In genomic region chr14:77028384-77029246, GRCh38 we compare ENCODE assay signal across 8 cellular contexts. TPM values are rescaled to one million over a fixed set of nuclear protein-coding genes. Genes with fewer than 3 reads are reported as not detected.
DNase-seq lines count a peak whose midpoint lies in the region; ATAC-seq and TF ChIP-seq lines count a peak whose summit lies in the region.

TSS of gene IRF2BPL (minus strand) at chr14:77028708. CDS start at chr14:77027792, 916 bp downstream.

- ATAC-seq in GM18511 (IDR thresholded peaks at IDR 0.05; ENCODE audit: unreplicated experiment) (peak; percentile 71), HG03025 (IDR thresholded peaks at IDR 0.05; ENCODE audit: low FRiP score, unreplicated experiment) (peak; percentile 64)

- H3K4me1 ChIP-seq in ascending aorta (peaks cover 19 to 61% of the 10 kb centered on the region in 2 donors), right atrium auricular region (peaks cover 0 to 71% of the 10 kb centered on the region in 2 donors), vagina (peaks cover 70% of the 10 kb centered on the region)

- no peaks in the 10 kb centered on the region for H3K27me3 ChIP-seq in ascending aorta
- H3K27me3 ChIP-seq in right atrium auricular region, result no peaks in the 10 kb centered on the region
- H3K27me3 ChIP-seq in vagina, result no peaks in the 10 kb centered on the region

- intact Hi-C loops in ascending aorta (cut with DNase I) (loop anchor here (1.0 kb wide), 3 partner anchors 12 to 72 kb away; partner anchors contain the start of gene CIPC), vagina (cut with DNase I) (loop anchor here (2.0 to 5.0 kb wide), 3 partner anchors 14 to 111 kb away; no protein-coding TSS in a partner anchor)

- H3K9me3 ChIP-seq in ascending aorta, result no peaks in the 10 kb centered on the region
- H3K9me3 ChIP-seq in right atrium auricular region, result no peaks in the 10 kb centered on the region
- no peaks in the 10 kb centered on the region for H3K9me3 ChIP-seq in vagina

- TF ChIP-seq CTCF in ascending aorta (IDR thresholded peaks at IDR 0.05) (no peak), right atrium auricular region (IDR thresholded peaks at IDR 0.05) (no peak), vagina (IDR thresholded peaks at IDR 0.05) (no peak)

- peaks cover 0 to 11% of the 10 kb centered on the region in 2 donors for H3K36me3 ChIP-seq in ascending aorta
- H3K36me3 ChIP-seq in right atrium auricular region, result peaks cover 15% of the 10 kb centered on the region
- peaks cover 0 to 4% of the 10 kb centered on the region in 2 donors for H3K36me3 ChIP-seq in vagina

- DNase-seq in NCI-H2029 treated with DMSO at 0.1 percent for 48 hours (lab: John Stamatoyannopoulos, UW), result peak; percentile 70
- peak; percentile 91 for DNase-seq in T-helper 22 cell (ENCODE audit: low read depth)
- peak; percentile 94 to 99 for DNase-seq in ascending aorta (ENCODE audit: low spot score in 2 of 2)
- DNase-seq in right atrium auricular region (ENCODE audit: low spot score), result peak; percentile 99
- DNase-seq in putamen (ENCODE audit: low spot score), result peak; percentile 98
- peak in 1 of 2 donors; percentile 100 for DNase-seq in vagina (ENCODE audit: extremely low spot score in 2 of 2)

- H3K27ac ChIP-seq in ascending aorta, result peak within 1 kb of the TSS; percentile 99 to 100
- peak within 1 kb of the TSS; percentile 99 to 100 for H3K27ac ChIP-seq in right atrium auricular region
- peak within 1 kb of the TSS; percentile 98 for H3K27ac ChIP-seq in vagina

- TF ChIP-seq POLR2A in vagina (IDR thresholded peaks at IDR 0.05), result peak in 1 of 2 donors; percentile 97

- H3K4me3 ChIP-seq in ascending aorta (peak within 1 kb of the TSS; percentile 91 to 92), right atrium auricular region (peak within 1 kb of the TSS; percentile 57 to 67), vagina (peak within 1 kb of the TSS; percentile 60 to 84)

RNA-seq across cellular contexts. Expression of gene IRF2BPL, which starts in this region (rescaled TPM):
- total RNA-seq in ascending aorta (68.1 TPM), right atrium auricular region (10 to 100 TPM; 42.0 to 51.1 TPM), vagina (51.1 TPM)
